23 cellular contexts compared by ENCODE assay signal in the genomic region with DNA sequence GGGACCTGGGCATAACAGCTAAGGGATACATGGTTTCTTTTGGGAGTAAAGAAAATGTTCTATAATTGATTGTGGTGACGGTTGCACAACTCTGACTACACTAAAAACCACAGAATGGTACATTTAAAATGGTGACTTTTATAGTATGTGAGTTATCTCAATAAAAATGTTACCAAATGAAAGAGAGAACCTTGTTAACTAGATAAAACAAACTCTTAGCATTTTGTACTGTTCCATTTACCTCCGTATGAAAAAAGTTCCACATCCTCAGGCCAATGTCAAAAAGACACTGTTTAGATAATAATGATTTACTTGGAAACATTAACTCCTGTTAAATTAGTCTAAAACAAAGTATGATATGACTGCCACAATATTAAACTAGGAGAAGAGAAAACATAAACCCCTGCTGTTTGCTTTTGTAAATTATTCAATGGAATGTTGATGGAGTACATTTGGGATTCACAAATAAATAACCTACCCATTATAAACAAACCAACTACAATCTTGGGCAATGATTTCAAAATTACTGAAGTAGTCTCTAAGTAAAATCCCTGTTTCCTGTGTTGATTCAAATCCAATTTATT.
A peak's percentile ranks its signal among the peaks of the same experiment; 100 is the strongest.
DNase-seq lines count a peak whose midpoint lies in the region; ATAC-seq and TF ChIP-seq lines count a peak whose summit lies in the region.
"Had no signal": no experiment of that assay in that cellular context is flagged by ENCODE, and none has a peak within 500 bp of the region (broad histone marks: within the 10 kb centered on the region; RNA-seq: fewer than 3 reads in every experiment).

No MANE protein-coding gene starts in this region.

- H3K9me3 ChIP-seq in IMR-90 (ENCODE audit: control insufficient read depth, insufficient read depth, low read length) (no peaks in the 10 kb centered on the region), fibroblast of lung (ENCODE audit: control insufficient read depth, insufficient read depth, low read depth, low read length) (no peaks in the 10 kb centered on the region), tibial artery (no peaks in the 10 kb centered on the region)
- H3K9me3 ChIP-seq in effector memory CD4-positive, alpha-beta T cell (ENCODE audit: control insufficient read depth, low read length), result no peaks in the 10 kb centered on the region
- H3K9me3 ChIP-seq: adrenal gland, prostate gland, upper lobe of right lung had no signal

- DNase-seq in IMR-90 (peak; percentile 26), OCI-M1 (lab: John Stamatoyannopoulos, UW) (peak; percentile 64), fibroblast of lung (ENCODE audit: low read depth in 2 of 2) (peak; percentile 33 to 46), tibial artery (no peak), GM23338 (ENCODE audit: low spot score) (no peak), WTC11 (ENCODE audit: low spot score) (no peak)
- DNase-seq in effector memory CD4-positive, alpha-beta T cell, result no peak
- DNase-seq: activated CD4-positive, alpha-beta T cell treated with anti-CD3 and anti-CD28 coated beads for 48 hours; activated effector memory CD4-positive, alpha-beta T cell treated with Interleukin-2 at 50 U/mL for 16 hours; adrenal gland; caudate nucleus; DMS153; dorsolateral prefrontal cortex; NCI-H187; NCI-H226; nephron progenitor cell; RPMI8226; stimulated activated CD4-positive, alpha-beta T cell treated with anti-CD3 and anti-CD28 coated beads, Interleukin-4, amount 100 ng/mL, for 24 hours; SW 1271; upper lobe of right lung had no signal

- no peak overlapping the region for H3K4ac ChIP-seq in IMR-90 (ENCODE audit: low read depth, low read length)

- no peak overlapping the region; the same call in 1 of the 2 replicates for H3K23ac ChIP-seq in IMR-90 (ENCODE audit: low read depth, low read length)

- H3K9ac ChIP-seq in IMR-90 (ENCODE audit: low read depth, low read length) (no peak overlapping the region), fibroblast of lung (ENCODE audit: insufficient read depth, low read length) (no peak overlapping the region)

- peak overlapping the region; percentile 70 for H2BK5ac ChIP-seq in IMR-90 (ENCODE audit: low read depth, low read length, poor library complexity, severe bottlenecking)

- H3K4me3 ChIP-seq in IMR-90 (ENCODE audit: insufficient read depth, low read depth, low read length), result no peak overlapping the region
- no peak overlapping the region for H3K4me3 ChIP-seq in fibroblast of lung (replicated peaks in 1 of 4; ENCODE audit: control extremely low read depth in 1 of 4, insufficient read depth in 1 of 4, low read depth in 3 of 4, low read length in 4 of 4)
- no peak overlapping the region for H3K4me3 ChIP-seq in tibial artery
- no peak overlapping the region for H3K4me3 ChIP-seq in GM23338
- H3K4me3 ChIP-seq in effector memory CD4-positive, alpha-beta T cell (ENCODE audit: insufficient read depth, low read depth, low read length, poor library complexity, severe bottlenecking), result no peak overlapping the region
- H3K4me3 ChIP-seq: adrenal gland, dorsolateral prefrontal cortex, GM12878, prostate gland, upper lobe of right lung had no signal

- H3K9me1 ChIP-seq in IMR-90 (ENCODE audit: insufficient read depth, low read length), result peaks cover 19% of the 10 kb centered on the region

- H3K4me3 Mint-ChIP-seq in GM23338 (no peak overlapping the region), WTC11 (no peak overlapping the region)
- H3K4me3 Mint-ChIP-seq in activated T-helper 17 cell treated with anti-CD3 and anti-CD28 coated beads, Interleukin-2, amount 50 U/mL, for 72 hours, result no peak overlapping the region
- H3K4me3 Mint-ChIP-seq: nephron progenitor cell had no signal

- no peak overlapping the region; a peak in 1 of 4 replicates for H4K8ac ChIP-seq in IMR-90 (ENCODE audit: low read depth in 2 of 2, low read length in 2 of 2)

- H3K27ac ChIP-seq in IMR-90 (ENCODE audit: insufficient read depth, low read length) (peak overlapping the region; percentile 35; the same call in 1 of the 2 replicates), fibroblast of lung (ENCODE audit: insufficient read depth, low read length) (no peak overlapping the region), tibial artery (peak overlapping the region; percentile 18 to 39), GM23338 (ENCODE audit: low read depth) (no peak overlapping the region)
- no peak overlapping the region for H3K27ac ChIP-seq in effector memory CD4-positive, alpha-beta T cell (ENCODE audit: insufficient read depth, low read length, poor library complexity, severe bottlenecking)
- H3K27ac ChIP-seq: prostate gland, upper lobe of right lung had no signal

- no peaks in the 10 kb centered on the region for H3K9me2 ChIP-seq in GM23338 (ENCODE audit: insufficient read depth)

- peak; percentile 57 for ATAC-seq in IMR-90 (ENCODE audit: low read depth)
- no peak for ATAC-seq in GM23338
- ATAC-seq in WTC11, result no peak
- ATAC-seq in activated T-helper 17 cell treated with anti-CD3 and anti-CD28 coated beads, Interleukin-2, amount 50 U/mL, for 72 hours (replicated peaks), result no peak
- ATAC-seq: GM12878, upper lobe of right lung had no signal

- TF ChIP-seq CTCF in IMR-90 (conservative IDR thresholded peaks at IDR 0.05; ENCODE audit: low read depth, low read length) (no peak), fibroblast of lung (conservative IDR thresholded peaks at IDR 0.05 in 1 of 2, IDR thresholded peaks at IDR 0.05 in 1 of 2; ENCODE audit: low read depth in 1 of 2, low read length in 2 of 2) (no peak), tibial artery (IDR thresholded peaks at IDR 0.05) (no peak), GM23338 (conservative IDR thresholded peaks at IDR 0.05; ENCODE audit: low read depth in 2 of 2) (no peak), WTC11 (IDR thresholded peaks at IDR 0.05) (no peak)

- no TSS peak for BruUV-seq in IMR-90 (replicated peaks; lab: Mats Ljungman, UMichigan)

- intact Hi-C loops in IMR-90 (cut with micrococcal nuclease), result no loop called here
- intact Hi-C loops in tibial artery (cut with DNase I; ENCODE audit: low total_unique reads), result no loop called here

- H2AFZ ChIP-seq in IMR-90 (replicated peaks; ENCODE audit: low read length, poor library complexity), result no peak overlapping the region
- no peak overlapping the region for H2AFZ ChIP-seq in fibroblast of lung (ENCODE audit: low read length)
- H2AFZ ChIP-seq in GM23338, result no peak overlapping the region

- TF ChIP-seq POLR2A in IMR-90 (IDR thresholded peaks at IDR 0.05; ENCODE audit: low read depth, low read length), result no peak

- H3K27me3 Mint-ChIP-seq in GM23338 (ENCODE audit: insufficient read depth, low read depth, poor library complexity) (no peaks in the 10 kb centered on the region), WTC11 (ENCODE audit: low read depth) (no peaks in the 10 kb centered on the region)
- H3K27me3 Mint-ChIP-seq in activated T-helper 17 cell treated with anti-CD3 and anti-CD28 coated beads, Interleukin-2, amount 50 U/mL, for 72 hours, result no peaks in the 10 kb centered on the region

- in situ Hi-C loops in IMR-90 (cut with MboI; ENCODE audit: low sequenced_read_pairs), result no loop called here

- H4K20me1 ChIP-seq in IMR-90 (ENCODE audit: insufficient read depth, low read length), result peaks cover 51% of the 10 kb centered on the region
- H4K20me1 ChIP-seq in fibroblast of lung (ENCODE audit: control insufficient read depth, extremely low read depth, insufficient read depth, low read length), result no peaks in the 10 kb centered on the region
- peaks cover 29% of the 10 kb centered on the region; the same call in 1 of the 2 replicates for H4K20me1 ChIP-seq in GM23338 (replicated peaks; ENCODE audit: insufficient read depth)

- CTCF ChIA-PET in IMR-90 (lab: Yijun Ruan, JAX) (no interaction called here), WTC11 (lab: Charles Lee) (interaction anchor here (0.5 kb wide), 1 partner anchor 30 kb away, joined by 3 read pairs; no protein-coding TSS in a partner anchor)

- H3F3A ChIP-seq in GM23338 (replicated peaks; ENCODE audit: low read depth), result no peaks in the 10 kb centered on the region

- H3K4me1 Mint-ChIP-seq in GM23338, result peaks cover 15% of the 10 kb centered on the region
- H3K4me1 Mint-ChIP-seq in WTC11, result peaks cover 23% of the 10 kb centered on the region
- peaks cover 14% of the 10 kb centered on the region for H3K4me1 Mint-ChIP-seq in activated T-helper 17 cell treated with anti-CD3 and anti-CD28 coated beads, Interleukin-2, amount 50 U/mL, for 72 hours

- no peak overlapping the region for H2BK15ac ChIP-seq in IMR-90 (ENCODE audit: low read depth, low read length)

- H3K36me3 ChIP-seq in IMR-90 (ENCODE audit: control insufficient read depth, insufficient read depth, low read length) (peaks cover 2% of the 10 kb centered on the region; the same call in 1 of the 2 replicates), fibroblast of lung (ENCODE audit: control insufficient read depth, insufficient read depth, low read length) (peaks cover 1% of the 10 kb centered on the region), tibial artery (peaks cover 0 to 13% (median 0%) of the 10 kb centered on the region in 3 donors), GM23338 (ENCODE audit: insufficient read depth) (peaks cover 3% of the 10 kb centered on the region; the same call in 1 of the 2 replicates)
- no peaks in the 10 kb centered on the region for H3K36me3 ChIP-seq in effector memory CD4-positive, alpha-beta T cell (ENCODE audit: control insufficient read depth, insufficient read depth, low read length)
- H3K36me3 ChIP-seq: adrenal gland, prostate gland, upper lobe of right lung had no signal

- POLR2A ChIA-PET in IMR-90 (lab: Charles Lee; ENCODE audit: unreplicated experiment), result no interaction called here
- POLR2A ChIA-PET in WTC11 (lab: Charles Lee), result no interaction called here

- no peaks in the 10 kb centered on the region for H3K27me3 ChIP-seq in IMR-90 (ENCODE audit: control insufficient read depth, insufficient read depth, low read length)
- H3K27me3 ChIP-seq in fibroblast of lung (ENCODE audit: control insufficient read depth, insufficient read depth, low read length), result no peaks in the 10 kb centered on the region
- H3K27me3 ChIP-seq in tibial artery, result no peaks in the 10 kb centered on the region
- H3K27me3 ChIP-seq in GM23338 (ENCODE audit: insufficient read depth), result no peaks in the 10 kb centered on the region
- H3K27me3 ChIP-seq in effector memory CD4-positive, alpha-beta T cell (replicated peaks; ENCODE audit: control insufficient read depth, insufficient read depth, low read length, poor library complexity, severe bottlenecking), result no peaks in the 10 kb centered on the region
- H3K27me3 ChIP-seq: adrenal gland, dorsolateral prefrontal cortex, upper lobe of right lung had no signal

- H3K4me2 ChIP-seq in IMR-90 (ENCODE audit: low read depth, low read length), result peak overlapping the region; percentile 16; the same call in 1 of the 2 replicates
- H3K4me2 ChIP-seq in fibroblast of lung (ENCODE audit: extremely low read depth, insufficient read depth, low read length), result no peak overlapping the region
- no peak overlapping the region for H3K4me2 ChIP-seq in GM23338

- peaks cover 23 to 79% of the 10 kb centered on the region in 2 experiments for H3K79me1 ChIP-seq in IMR-90 (ENCODE audit: low read depth in 1 of 2, low read length in 2 of 2)

- H3K9me3 Mint-ChIP-seq in GM23338 (peaks cover 9% of the 10 kb centered on the region; the same call in 1 of the 3 replicates), WTC11 (peaks cover 8% of the 10 kb centered on the region)
- no peaks in the 10 kb centered on the region for H3K9me3 Mint-ChIP-seq in activated T-helper 17 cell treated with anti-CD3 and anti-CD28 coated beads, Interleukin-2, amount 50 U/mL, for 72 hours

- no peak overlapping the region for H2AK9ac ChIP-seq in IMR-90 (replicated peaks; ENCODE audit: low read depth, low read length, poor library complexity)

- TF ChIP-seq RAD21 in IMR-90 (IDR thresholded peaks at IDR 0.05; ENCODE audit: low read length), result no peak

- no peak overlapping the region for H3K56ac ChIP-seq in IMR-90 (ENCODE audit: extremely low read depth, insufficient read depth, low read length)

- H3K36me3 Mint-ChIP-seq in GM23338 (ENCODE audit: low read depth) (peaks cover 17% of the 10 kb centered on the region), WTC11 (peaks cover 13% of the 10 kb centered on the region)
- peaks cover 8% of the 10 kb centered on the region for H3K36me3 Mint-ChIP-seq in activated T-helper 17 cell treated with anti-CD3 and anti-CD28 coated beads, Interleukin-2, amount 50 U/mL, for 72 hours (ENCODE audit: low read depth)

- H3K27ac Mint-ChIP-seq in GM23338, result no peak overlapping the region
- no peak overlapping the region for H3K27ac Mint-ChIP-seq in WTC11
- no peak overlapping the region for H3K27ac Mint-ChIP-seq in activated T-helper 17 cell treated with anti-CD3 and anti-CD28 coated beads, Interleukin-2, amount 50 U/mL, for 72 hours

- H3K4me1 ChIP-seq in IMR-90 (ENCODE audit: control insufficient read depth, insufficient read depth, low read length) (peaks cover 12% of the 10 kb centered on the region), fibroblast of lung (ENCODE audit: control insufficient read depth, extremely low read depth, insufficient read depth, low read length) (peaks cover 5% of the 10 kb centered on the region), tibial artery (peaks cover 0 to 67% (median 27%) of the 10 kb centered on the region in 4 donors), GM23338 (ENCODE audit: insufficient read depth) (peaks cover 8% of the 10 kb centered on the region)
- no peaks in the 10 kb centered on the region for H3K4me1 ChIP-seq in effector memory CD4-positive, alpha-beta T cell (ENCODE audit: control insufficient read depth, insufficient read depth, low read length, poor library complexity, severe bottlenecking)

- peaks cover 50% of the 10 kb centered on the region for H3K79me2 ChIP-seq in fibroblast of lung (ENCODE audit: control insufficient read depth, insufficient read depth, low read length)
- H3K79me2 ChIP-seq in GM23338 (replicated peaks; ENCODE audit: insufficient read depth), result peaks cover 97% of the 10 kb centered on the region

- H2BK120ac ChIP-seq in IMR-90 (ENCODE audit: low read depth, low read length), result no peak overlapping the region

- H3K18ac ChIP-seq in IMR-90 (ENCODE audit: low read depth, low read length), result no peak overlapping the region

- no CpG with 5 or more reads among the region's 2 CpGs for WGBS in IMR-90 (ENCODE audit: extremely low coverage in 2 of 2, insufficient read length in 1 of 2), 2 experiments

- no peak overlapping the region for H2AK5ac ChIP-seq in IMR-90 (ENCODE audit: low read depth, low read length)

- H4K91ac ChIP-seq in IMR-90 (ENCODE audit: insufficient read depth, low read depth, low read length), result no peak overlapping the region

- no peak overlapping the region for H2BK20ac ChIP-seq in IMR-90 (ENCODE audit: low read depth, low read length)

- dilution Hi-C loops in IMR-90 (cut with HindIII; ENCODE audit: low sequenced_read_pairs, unreplicated experiment), result no loop called here

- H3K14ac ChIP-seq in IMR-90 (replicated peaks; ENCODE audit: low read depth, low read length), result no peak overlapping the region

- no peak overlapping the region for H4K5ac ChIP-seq in IMR-90 (ENCODE audit: low read depth, low read length)

Comparison
In these comparisons a context has a peak if more than half of its experiments do, and no peak if none do; other contexts are left out.
1. DNase-seq: peak in IMR-90 (single experiment), OCI-M1 (single experiment) and fibroblast of lung (2 of 2); none in tibial artery (0 of 2), GM23338 (single experiment), WTC11 (single experiment) and effector memory CD4-positive, alpha-beta T cell (0 of 3).
2. H3K27ac ChIP-seq: peak in IMR-90 (single experiment) and tibial artery (2 of 2); none in fibroblast of lung (single experiment), GM23338 (single experiment) and effector memory CD4-positive, alpha-beta T cell (single experiment).